Comparison of ENCODE assay signal across 25 cellular contexts in genomic region chr3:125302932-125303331, GRCh38.
DNase-seq lines count a peak whose midpoint lies in the region; ATAC-seq and TF ChIP-seq lines count a peak whose summit lies in the region.
"Had no signal": no experiment of that assay in that cellular context is flagged by ENCODE, and none has a peak within 500 bp of the region (broad histone marks: within the 10 kb centered on the region; RNA-seq: fewer than 3 reads in every experiment).

No MANE protein-coding gene starts in this region.

- H3K18ac ChIP-seq in IMR-90 (ENCODE audit: low read depth, low read length), result no peak overlapping the region

- peaks cover 27 to 73% of the 10 kb centered on the region in 2 experiments for H3K79me1 ChIP-seq in IMR-90 (ENCODE audit: low read depth in 1 of 2, low read length in 2 of 2)

- 0 out of 3 replicates have a peak overlapping the region, but pooled peaks have one; percentile 25 for H2BK15ac ChIP-seq in IMR-90 (ENCODE audit: low read depth, low read length)

- CTCF ChIA-PET in IMR-90 (lab: Yijun Ruan, JAX), result no interaction called here

- ATAC-seq in IMR-90 (ENCODE audit: low read depth) (peak; percentile 61), GM18505 (IDR thresholded peaks at IDR 0.05; ENCODE audit: unreplicated experiment) (no peak)
- ATAC-seq: CD8-positive, alpha-beta T cell; HepG2; K562; Panc1 had no signal

- no peaks in the 10 kb centered on the region for H3K9me3 Mint-ChIP-seq in glutamatergic neuron (ENCODE audit: unreplicated experiment)
- H3K9me3 Mint-ChIP-seq: CD8-positive, alpha-beta T cell had no signal

- TF ChIP-seq POLR2A in IMR-90 (IDR thresholded peaks at IDR 0.05; ENCODE audit: low read depth, low read length) (no peak), GM18505 (IDR thresholded peaks at IDR 0.05; ENCODE audit: borderline replicate concordance, extremely low read depth, insufficient read depth, insufficient read length) (no peak)

- intact Hi-C loops in IMR-90 (cut with micrococcal nuclease), result no loop called here
- intact Hi-C loops in head of caudate nucleus (cut with DNase I), result no loop called here

- H3K36me3 ChIP-seq in IMR-90 (ENCODE audit: control insufficient read depth, insufficient read depth, low read length), result peaks cover 6% of the 10 kb centered on the region; the same call in 1 of the 2 replicates

- H2BK20ac ChIP-seq in IMR-90 (ENCODE audit: low read depth, low read length), result no peak overlapping the region

- no peaks in the 10 kb centered on the region for H3K27me3 ChIP-seq in IMR-90 (ENCODE audit: control insufficient read depth, insufficient read depth, low read length)

- no peak overlapping the region for H3K4me3 Mint-ChIP-seq in glutamatergic neuron (ENCODE audit: unreplicated experiment)
- H3K4me3 Mint-ChIP-seq: B cell; CD8-positive, alpha-beta T cell had no signal

- DNase-seq in EH (ENCODE audit: low read depth) (peak; percentile 54), IMR-90 (peak; percentile 60), glutamatergic neuron (no peak), non-pigmented ciliary epithelial cell (ENCODE audit: low read depth) (peak; percentile 6), head of caudate nucleus (no peak), GM03348 (ENCODE audit: low spot score) (no peak)
- DNase-seq: Caco-2; CD8-positive, alpha-beta T cell; Kasumi-1; NCI-H1092 treated with DMSO at 0.1 percent for 48 hours; NCI-H1436; NCI-H187; NCI-H2081 treated with DMSO at 0.1 percent for 48 hours; NCI-H2171; NCI-H226; NCI-H510A; NCI-H69; SHP77 treated with DMSO at 0.1 percent for 48 hours had no signal

- H3K4me1 ChIP-seq in IMR-90 (ENCODE audit: control insufficient read depth, insufficient read depth, low read length), result peaks cover 10% of the 10 kb centered on the region
- H3K4me1 ChIP-seq: Caco-2 had no signal

- peak overlapping the region; percentile 41 for H3K27ac Mint-ChIP-seq in glutamatergic neuron (ENCODE audit: unreplicated experiment)
- H3K27ac Mint-ChIP-seq: B cell; CD8-positive, alpha-beta T cell had no signal

- H2AFZ ChIP-seq in IMR-90 (replicated peaks; ENCODE audit: low read length, poor library complexity), result no peak overlapping the region

- H3K36me3 Mint-ChIP-seq in glutamatergic neuron (ENCODE audit: unreplicated experiment), result no peaks in the 10 kb centered on the region

- TF ChIP-seq RAD21 in IMR-90 (IDR thresholded peaks at IDR 0.05; ENCODE audit: low read length), result no peak

- H3K4me1 Mint-ChIP-seq in glutamatergic neuron (ENCODE audit: low read depth, unreplicated experiment), result peaks cover 7% of the 10 kb centered on the region

- no peak overlapping the region for H2AK9ac ChIP-seq in IMR-90 (replicated peaks; ENCODE audit: low read depth, low read length, poor library complexity)

- H3K14ac ChIP-seq in IMR-90 (replicated peaks; ENCODE audit: low read depth, low read length), result no peak overlapping the region

- peak overlapping the region; percentile 50; the same call in 1 of the 2 replicates for H3K4me2 ChIP-seq in IMR-90 (ENCODE audit: low read depth, low read length)

- H2BK120ac ChIP-seq in IMR-90 (ENCODE audit: low read depth, low read length), result no peak overlapping the region

- peaks cover 2% of the 10 kb centered on the region for H3K27me3 Mint-ChIP-seq in glutamatergic neuron (ENCODE audit: unreplicated experiment)
- H3K27me3 Mint-ChIP-seq: B cell had no signal

- H3K56ac ChIP-seq in IMR-90 (ENCODE audit: extremely low read depth, insufficient read depth, low read length), result no peak overlapping the region

- in situ Hi-C loops in IMR-90 (cut with MboI; ENCODE audit: low sequenced_read_pairs), result no loop called here

- H4K5ac ChIP-seq in IMR-90 (ENCODE audit: low read depth, low read length), result no peak overlapping the region

- no peak for TF ChIP-seq CTCF in IMR-90 (conservative IDR thresholded peaks at IDR 0.05; ENCODE audit: low read depth, low read length)
- no peak for TF ChIP-seq CTCF in glutamatergic neuron (IDR thresholded peaks at IDR 0.05; ENCODE audit: partially characterized antibody, unreplicated experiment)

- no CpG with 5 or more reads among the region's 3 CpGs for WGBS in IMR-90 (ENCODE audit: extremely low coverage in 2 of 2, insufficient read length in 1 of 2), 2 experiments

- H3K27ac ChIP-seq in IMR-90 (ENCODE audit: insufficient read depth, low read length), result peak overlapping the region; percentile 66
- H3K27ac ChIP-seq: 22Rv1, C4-2B had no signal

- 0 out of 4 replicates have a peak overlapping the region, but pooled peaks of 1 of the 2 experiments have one; percentile 1 for H4K8ac ChIP-seq in IMR-90 (ENCODE audit: low read depth in 2 of 2, low read length in 2 of 2)

- no peak overlapping the region for H3K4me3 ChIP-seq in IMR-90 (ENCODE audit: insufficient read depth, low read depth, low read length)
- H3K4me3 ChIP-seq: K562 had no signal

- no TSS peak for BruUV-seq in IMR-90 (replicated peaks; lab: Mats Ljungman, UMichigan)

- H4K91ac ChIP-seq in IMR-90 (ENCODE audit: insufficient read depth, low read depth, low read length), result no peak overlapping the region

- H3K9me3 ChIP-seq in IMR-90 (ENCODE audit: control insufficient read depth, insufficient read depth, low read length), result no peaks in the 10 kb centered on the region
- H3K9me3 ChIP-seq: Caco-2 had no signal

- peaks cover 7% of the 10 kb centered on the region; the same call in 1 of the 2 replicates for H3K9me1 ChIP-seq in IMR-90 (ENCODE audit: insufficient read depth, low read length)

- peak overlapping the region; percentile 28; the same call in 1 of the 2 replicates for H3K4ac ChIP-seq in IMR-90 (ENCODE audit: low read depth, low read length)

- no peak overlapping the region for H3K23ac ChIP-seq in IMR-90 (ENCODE audit: low read depth, low read length)

- peak overlapping the region; percentile 81 for H2BK5ac ChIP-seq in IMR-90 (ENCODE audit: low read depth, low read length, poor library complexity, severe bottlenecking)

- no peak overlapping the region for H2AK5ac ChIP-seq in IMR-90 (ENCODE audit: low read depth, low read length)

- dilution Hi-C loops in IMR-90 (cut with HindIII; ENCODE audit: low sequenced_read_pairs, unreplicated experiment), result no loop called here

- POLR2A ChIA-PET in IMR-90 (lab: Charles Lee; ENCODE audit: unreplicated experiment), result no interaction called here

- H4K20me1 ChIP-seq in IMR-90 (ENCODE audit: insufficient read depth, low read length), result peaks cover 20% of the 10 kb centered on the region

- H3K9ac ChIP-seq in IMR-90 (ENCODE audit: low read depth, low read length), result no peak overlapping the region

TF ChIP-seq in IMR-90, 13 proteins besides CTCF, POLR2A, EP300 and RAD21:
- TF ChIP-seq CHD1 (IDR thresholded peaks at IDR 0.05; ENCODE audit: low read depth, low read length) (no peak), FOS (IDR thresholded peaks at IDR 0.05; ENCODE audit: low read depth, low read length) (no peak), CEBPB (IDR thresholded peaks at IDR 0.05; ENCODE audit: low read depth, low read length) (no peak), SMC3 (IDR thresholded peaks at IDR 0.05; ENCODE audit: low read depth, low read length) (no peak), MXI1 (IDR thresholded peaks at IDR 0.05; ENCODE audit: borderline replicate concordance, low read depth, low read length) (no peak), ELK1 (IDR thresholded peaks at IDR 0.05; ENCODE audit: borderline replicate concordance, low read depth, low read length) (no peak), RCOR1 (IDR thresholded peaks at IDR 0.05; ENCODE audit: insufficient replicate concordance, low read length) (no peak), BHLHE40 (IDR thresholded peaks at IDR 0.05; ENCODE audit: low read depth, low read length) (no peak), MAZ (IDR thresholded peaks at IDR 0.05; ENCODE audit: borderline replicate concordance, low read depth, low read length) (no peak), NFE2L2 (IDR thresholded peaks at IDR 0.05; ENCODE audit: low read depth, low read length) (no peak), RFX5 (IDR thresholded peaks at IDR 0.05; ENCODE audit: low read depth, low read length) (no peak), MAFK (IDR thresholded peaks at IDR 0.05; ENCODE audit: low read depth, low read length) (no peak), USF2 (IDR thresholded peaks at IDR 0.05; ENCODE audit: low read depth, low read length) (no peak)

Comparison
In these comparisons a context has a peak if more than half of its experiments do, and no peak if none do; other contexts are left out.
1. DNase-seq: peak in EH (single experiment), IMR-90 (single experiment) and non-pigmented ciliary epithelial cell (single experiment); none in glutamatergic neuron (single experiment), head of caudate nucleus (0 of 42) and GM03348 (single experiment).